1 cellular context compared by ENCODE assay signal in the genomic region with DNA sequence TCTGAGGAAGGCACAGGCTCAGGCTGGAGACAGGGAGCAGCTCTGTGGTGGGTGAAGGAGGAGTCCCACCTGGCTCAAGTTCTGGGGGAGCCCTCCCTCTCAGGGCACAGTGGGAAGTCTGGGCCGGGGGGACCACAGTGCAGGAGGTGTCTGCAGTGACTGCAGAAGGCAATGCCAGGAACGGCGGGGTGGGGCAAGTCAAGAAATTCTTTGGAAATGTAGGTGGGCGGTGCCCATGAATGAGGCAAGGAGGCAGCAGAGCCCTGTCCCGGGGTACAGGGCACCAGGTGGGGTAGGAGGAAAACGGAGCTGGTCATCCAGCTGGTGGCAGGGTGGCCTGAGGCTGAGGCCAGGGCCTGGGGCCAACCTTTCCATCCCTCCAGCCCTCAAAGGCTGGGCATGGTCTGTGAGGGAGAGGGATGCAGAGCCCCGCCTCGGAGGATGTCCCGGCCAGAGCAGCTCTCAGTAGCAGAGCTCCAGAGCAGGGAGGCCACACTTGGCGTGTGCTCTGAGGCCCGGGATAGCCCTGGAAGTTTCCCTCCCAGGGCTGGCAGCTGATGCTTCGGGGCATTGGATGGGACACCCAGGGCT.
TF ChIP-seq lines count a peak whose summit lies in the region.

No MANE protein-coding gene starts in this region.

TF ChIP-seq in HepG2, 621 proteins besides CTCF, POLR2A, EP300 and RAD21:
- TF ChIP-seq, protein P1, sequence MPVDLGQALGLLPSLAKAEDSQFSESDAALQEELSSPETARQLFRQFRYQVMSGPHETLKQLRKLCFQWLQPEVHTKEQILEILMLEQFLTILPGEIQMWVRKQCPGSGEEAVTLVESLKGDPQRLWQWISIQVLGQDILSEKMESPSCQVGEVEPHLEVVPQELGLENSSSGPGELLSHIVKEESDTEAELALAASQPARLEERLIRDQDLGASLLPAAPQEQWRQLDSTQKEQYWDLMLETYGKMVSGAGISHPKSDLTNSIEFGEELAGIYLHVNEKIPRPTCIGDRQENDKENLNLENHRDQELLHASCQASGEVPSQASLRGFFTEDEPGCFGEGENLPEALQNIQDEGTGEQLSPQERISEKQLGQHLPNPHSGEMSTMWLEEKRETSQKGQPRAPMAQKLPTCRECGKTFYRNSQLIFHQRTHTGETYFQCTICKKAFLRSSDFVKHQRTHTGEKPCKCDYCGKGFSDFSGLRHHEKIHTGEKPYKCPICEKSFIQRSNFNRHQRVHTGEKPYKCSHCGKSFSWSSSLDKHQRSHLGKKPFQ (CRISPR knock-in tag; IDR thresholded peaks at IDR 0.05; ENCODE audit: insufficient replicate concordance), result no peak
- TF ChIP-seq KDM6A (CRISPR knock-in tag; IDR thresholded peaks at IDR 0.05; ENCODE audit: low read depth), result no peak
- TF ChIP-seq AGO1 (IDR thresholded peaks at IDR 0.05; ENCODE audit: low read depth, low read length, poor library complexity, severe bottlenecking), result peak; percentile 58
- TF ChIP-seq AGO2 (optimal IDR thresholded peaks at IDR 0.05; ENCODE audit: low read depth, low read length), result peak; percentile 26
TF ChIP-seq in HepG2: peak in this region for 2.
